In genomic region chr19:49640113-49640898, GRCh38 we compare ENCODE assay signal across 8 cellular contexts. TPM values are rescaled to one million over a fixed set of nuclear protein-coding genes. Genes with fewer than 3 reads are reported as not detected.
DNase-seq lines count a peak whose midpoint lies in the region; ATAC-seq and TF ChIP-seq lines count a peak whose summit lies in the region.

Gene RRAS (minus strand): TSS chr19:49640143. CDS start chr19:49640098, 45 bp downstream.

- H3K4me1 ChIP-seq in spleen = peaks cover 18 to 89% (median 75%) of the 10 kb centered on the region in 6 donors

- H3K27me3 ChIP-seq in spleen (replicated peaks in 1 of 7) = no peaks in the 10 kb centered on the region

- peak; percentile 87 for TF ChIP-seq POLR2A in GM18951 (IDR thresholded peaks at IDR 0.05; ENCODE audit: extremely low read depth, insufficient read depth, insufficient read length)
- TF ChIP-seq POLR2A in spleen (IDR thresholded peaks at IDR 0.05) = peak in 2 of 3 donors; percentile 38 to 88

- TF ChIP-seq CTCF in spleen (IDR thresholded peaks at IDR 0.05 in 8 of 11, conservative IDR thresholded peaks at IDR 0.05 in 3 of 11) = peak in 3 of 11 experiments; percentile 22 to 39 (median 25)

- peak; percentile 55 for ATAC-seq in HG03196 (IDR thresholded peaks at IDR 0.05; ENCODE audit: unreplicated experiment)
- ATAC-seq in central memory CD8-positive, alpha-beta T cell (replicated peaks; ENCODE audit: extremely low read depth, poor library complexity, severe bottlenecking) = peak; percentile 73

- intact Hi-C loops in spleen (cut with DNase I; ENCODE audit: low total_unique reads) = no loop called here

- peak within 1 kb of the TSS; percentile 89 to 98 (median 95) for H3K27ac ChIP-seq in spleen

- peaks cover 69% of the 10 kb centered on the region for H3K4me1 Mint-ChIP-seq in central memory CD8-positive, alpha-beta T cell

- H3K36me3 ChIP-seq in spleen = peaks cover 0 to 14% (median 2%) of the 10 kb centered on the region in 6 donors

- DNase-seq in AG08395 (ENCODE audit: low spot score) (peak; percentile 97), NCI-H345 (lab: John Stamatoyannopoulos, UW) (peak; percentile 97), inferior parietal cortex (ENCODE audit: extremely low spot score) (peak; percentile 99), spleen (peak; percentile 99)
- peak; percentile 98 to 99 (median 99) for DNase-seq in activated CD4-positive, CD25-positive, alpha-beta regulatory T cell (lab: John Stamatoyannopoulos, UW)
- peak; percentile 97 to 99 for DNase-seq in central memory CD8-positive, alpha-beta T cell (ENCODE audit: low spot score in 2 of 2)

- peak within 1 kb of the TSS; percentile 54 to 98 (median 78) for H3K4me3 ChIP-seq in spleen

- H3K27me3 Mint-ChIP-seq in central memory CD8-positive, alpha-beta T cell = no peaks in the 10 kb centered on the region

- H3K9me3 Mint-ChIP-seq in central memory CD8-positive, alpha-beta T cell = no peaks in the 10 kb centered on the region

- H3K9me3 ChIP-seq in spleen = no peaks in the 10 kb centered on the region

- peaks cover 28% of the 10 kb centered on the region for H3K36me3 Mint-ChIP-seq in central memory CD8-positive, alpha-beta T cell (ENCODE audit: insufficient read depth)

- in situ Hi-C loops in GM18951 (cut with MboI; ENCODE audit: low sequenced_read_pairs, unreplicated experiment) = no loop called here

- WGBS in spleen, 5 donors = 0% methylated on average over 29 to 51 of the region's 51 CpGs

- peak within 1 kb of the TSS; percentile 92 for H3K4me3 Mint-ChIP-seq in central memory CD8-positive, alpha-beta T cell

- peak within 1 kb of the TSS; percentile 96 for H3K27ac Mint-ChIP-seq in central memory CD8-positive, alpha-beta T cell (ENCODE audit: low read depth)

RNA-seq across cellular contexts. Expression of gene RRAS, which starts in this region (rescaled TPM):
- 10 to 100 TPM; 30.9 to 57.6 (median 44.4) TPM for total RNA-seq in spleen
- polyA plus RNA-seq in spleen = 100 to 1,000 TPM in 1 of 3 donors, 10 to 100 TPM in 2; 66.5 to 106 (median 98.2) TPM

Comparison
In these comparisons a context has a peak if more than half of its experiments do, and no peak if none do; other contexts are left out.
1. Peak in every context shown above with its lines: DNase-seq, ATAC-seq, H3K4me3 ChIP-seq and H3K27ac ChIP-seq.